In genomic region chr9:109520475-109521132, GRCh38 we compare ENCODE assay signal across 9 cellular contexts. TPM values are rescaled to one million over a fixed set of nuclear protein-coding genes. Genes with fewer than 3 reads are reported as not detected.
DNase-seq lines count a peak whose midpoint lies in the region; ATAC-seq and TF ChIP-seq lines count a peak whose summit lies in the region.
"Had no signal": no experiment of that assay in that cellular context is flagged by ENCODE, and none has a peak within 500 bp of the region (broad histone marks: within the 10 kb centered on the region; RNA-seq: fewer than 3 reads in every experiment).

No MANE protein-coding gene starts in this region.

- no peaks in the 10 kb centered on the region for H3K36me3 ChIP-seq in cardiac muscle cell

- H3K4me3 ChIP-seq in cardiac muscle cell = no peak overlapping the region

- H3K9me3 ChIP-seq in cardiac muscle cell (ENCODE audit: low read depth) = no peaks in the 10 kb centered on the region

- H3K27ac ChIP-seq in cardiac muscle cell = no peak overlapping the region

- TF ChIP-seq CTCF in cardiac muscle cell (IDR thresholded peaks at IDR 0.05; ENCODE audit: low read depth, low read length) = peak; percentile 89
- TF ChIP-seq CTCF in progenitor cell of endocrine pancreas (IDR thresholded peaks at IDR 0.05; ENCODE audit: unreplicated experiment) = peak; percentile 91

- no peaks in the 10 kb centered on the region for H3K36me3 Mint-ChIP-seq in activated T-helper 17 cell treated with anti-CD3 and anti-CD28 coated beads, Interleukin-2, amount 50 U/mL, for 72 hours (ENCODE audit: low read depth)
- H3K36me3 Mint-ChIP-seq in progenitor cell of endocrine pancreas (ENCODE audit: insufficient read depth) = no peaks in the 10 kb centered on the region
- H3K36me3 Mint-ChIP-seq: activated naive CD8-positive, alpha-beta T cell had no signal

- H3K4me1 ChIP-seq in cardiac muscle cell (ENCODE audit: low read depth) = no peaks in the 10 kb centered on the region

- ATAC-seq in GM19372 (IDR thresholded peaks at IDR 0.05; ENCODE audit: low read depth, unreplicated experiment) = peak; percentile 85
- peak; percentile 70 for ATAC-seq in HG03469 (IDR thresholded peaks at IDR 0.05; ENCODE audit: unreplicated experiment)
- peak; percentile 67 for ATAC-seq in activated T-helper 17 cell treated with anti-CD3 and anti-CD28 coated beads, Interleukin-2, amount 50 U/mL, for 72 hours (replicated peaks)

- peaks cover 13% of the 10 kb centered on the region for H3K27me3 Mint-ChIP-seq in activated T-helper 17 cell treated with anti-CD3 and anti-CD28 coated beads, Interleukin-2, amount 50 U/mL, for 72 hours
- peaks cover 27% of the 10 kb centered on the region for H3K27me3 Mint-ChIP-seq in progenitor cell of endocrine pancreas

- H3K4me3 Mint-ChIP-seq in activated T-helper 17 cell treated with anti-CD3 and anti-CD28 coated beads, Interleukin-2, amount 50 U/mL, for 72 hours = no peak overlapping the region
- H3K4me3 Mint-ChIP-seq in progenitor cell of endocrine pancreas (ENCODE audit: low read depth) = no peak overlapping the region
- H3K4me3 Mint-ChIP-seq: activated naive CD8-positive, alpha-beta T cell had no signal

- no peaks in the 10 kb centered on the region for H3K9me3 Mint-ChIP-seq in activated T-helper 17 cell treated with anti-CD3 and anti-CD28 coated beads, Interleukin-2, amount 50 U/mL, for 72 hours
- H3K9me3 Mint-ChIP-seq in progenitor cell of endocrine pancreas (ENCODE audit: low read depth) = no peaks in the 10 kb centered on the region

- H3K4me1 Mint-ChIP-seq in activated T-helper 17 cell treated with anti-CD3 and anti-CD28 coated beads, Interleukin-2, amount 50 U/mL, for 72 hours = no peaks in the 10 kb centered on the region
- H3K4me1 Mint-ChIP-seq in progenitor cell of endocrine pancreas (ENCODE audit: low read depth) = no peaks in the 10 kb centered on the region

- DNase-seq in DMS79 treated with DMSO at 0.1 percent for 48 hours (lab: John Stamatoyannopoulos, UW) (peak; percentile 55), NCI-H510A treated with DMSO at 0.1 percent for 48 hours (lab: John Stamatoyannopoulos, UW) (peak; percentile 85), cardiac muscle cell (ENCODE audit: low read depth in 1 of 2, low spot score in 1 of 2) (peak; percentile 83 to 84), progenitor cell of endocrine pancreas (ENCODE audit: low spot score, unreplicated experiment) (peak; percentile 53), OCI-M2 (lab: John Stamatoyannopoulos, UW; ENCODE audit: unreplicated experiment) (no peak)

- no peak overlapping the region for H3K27ac Mint-ChIP-seq in activated T-helper 17 cell treated with anti-CD3 and anti-CD28 coated beads, Interleukin-2, amount 50 U/mL, for 72 hours
- H3K27ac Mint-ChIP-seq in progenitor cell of endocrine pancreas = no peak overlapping the region
- H3K27ac Mint-ChIP-seq: activated naive CD8-positive, alpha-beta T cell had no signal

- H3K27me3 ChIP-seq in cardiac muscle cell = no peaks in the 10 kb centered on the region

RNA-seq across cellular contexts. Expression of gene PTPN3, which starts 22.5 kb away (rescaled TPM):
- total RNA-seq in activated T-helper 17 cell treated with anti-CD3 and anti-CD28 coated beads, Interleukin-2, amount 50 U/mL, for 72 hours = under 1 TPM; 0.41 to 0.82 TPM
- total RNA-seq in cardiac muscle cell = 2.1 and 2.2 TPM in 2 replicates
- polyA plus RNA-seq in cardiac muscle cell = 0.84 and 4.2 TPM in 2 replicates
- 3.7 and 4.8 TPM in 2 replicates for total RNA-seq in progenitor cell of endocrine pancreas
